Comparison of ENCODE assay signal across 26 cellular contexts in genomic region chr1:15057834-15058233, GRCh38.
"Had no signal": no experiment of that assay in that cellular context is flagged by ENCODE, and none has a peak within 500 bp of the region (broad histone marks: within the 10 kb centered on the region; RNA-seq: fewer than 3 reads in every experiment).

No MANE protein-coding gene starts in this region.

- H3K4me3 ChIP-seq: coronary artery, dorsolateral prefrontal cortex, esophagus muscularis mucosa, gastroesophageal sphincter, heart left ventricle, hepatocyte, left lung, lower lobe of right lung, mucosa of descending colon had no signal

- H3K36me3 Mint-ChIP-seq: immature natural killer cell, naive B cell had no signal

- H3K4me1 ChIP-seq: esophagus muscularis mucosa, foreskin keratinocyte, gastroesophageal sphincter, heart left ventricle, left lung, lower lobe of right lung had no signal

- H3K27ac ChIP-seq: coronary artery, dorsolateral prefrontal cortex, esophagus muscularis mucosa, foreskin keratinocyte, gastroesophageal sphincter, heart left ventricle, hepatocyte, left lung, lower lobe of right lung had no signal

- H3K4me1 Mint-ChIP-seq: immature natural killer cell, mesothelial cell of epicardium, naive B cell had no signal

- H3K27ac Mint-ChIP-seq: mesothelial cell of epicardium had no signal

- H3K27me3 ChIP-seq: dorsolateral prefrontal cortex, esophagus muscularis mucosa, foreskin keratinocyte, gastroesophageal sphincter, heart left ventricle, hepatocyte, left lung had no signal

- H3K4me2 ChIP-seq: hepatocyte had no signal

- DNase-seq: dermis blood vessel endothelial cell; effector CD4-positive, alpha-beta T cell; effector memory CD4-positive, alpha-beta T cell; foreskin keratinocyte; hypothalamus; immature natural killer cell; islet precursor cell; kidney; kidney glomerular epithelial cell; left colon; left lung; left ventricle myocardium superior; lower lobe of right lung; mesenchymal stem cell; mucosa of descending colon; naive B cell had no signal

- FAIRE-seq: colon, endothelial cell of umbilical vein, frontal cortex, kidney had no signal

- H3K4me3 Mint-ChIP-seq: immature natural killer cell, mesothelial cell of epicardium, naive B cell had no signal

- H3K9me3 Mint-ChIP-seq: immature natural killer cell had no signal

- H3K9me3 ChIP-seq: lower lobe of right lung, mucosa of descending colon had no signal

- ATAC-seq: foreskin keratinocyte, gastroesophageal sphincter, heart left ventricle, left colon, left lung, left ventricle myocardium superior, lower lobe of right lung, mucosa of descending colon had no signal
